ENCODE assay signal across 1 cellular context in the genomic region with DNA sequence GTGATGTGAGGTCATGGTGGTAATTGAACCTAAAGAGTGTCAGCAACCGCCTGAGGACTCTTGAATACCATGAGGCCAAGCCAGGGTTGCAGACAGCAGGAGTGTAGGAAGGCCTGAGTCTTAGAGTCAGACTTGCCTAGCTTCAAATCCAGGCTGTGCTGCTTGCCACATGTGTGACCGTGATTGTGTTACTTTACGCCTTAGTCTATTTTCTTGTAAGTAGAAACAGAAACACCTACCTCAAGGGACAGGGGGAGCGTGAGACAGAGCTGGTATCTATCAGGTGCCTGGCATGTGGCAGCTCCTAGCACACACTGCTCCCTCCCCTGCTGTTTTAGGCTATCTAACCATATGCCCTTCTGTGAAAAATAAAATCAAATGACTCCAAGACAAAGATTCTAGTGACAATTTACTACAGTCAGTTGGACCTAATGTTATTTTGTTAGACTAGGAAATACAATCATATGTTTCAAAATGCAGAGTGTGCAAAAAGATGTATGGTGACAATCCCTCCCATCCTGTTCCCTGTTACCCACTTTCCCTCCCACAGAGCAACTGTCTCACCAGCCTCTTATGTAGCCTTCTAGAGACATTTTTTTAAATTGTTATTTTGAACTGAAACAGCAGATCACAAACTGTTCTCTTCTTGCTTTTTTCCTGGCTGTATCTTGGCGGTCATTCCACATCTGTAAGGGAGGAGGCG.
TF ChIP-seq lines count a peak whose summit lies in the region.

No MANE protein-coding gene starts in this region.

TF ChIP-seq in HepG2, 621 proteins besides CTCF, POLR2A, EP300 and RAD21:
- TF ChIP-seq MAFK (conservative IDR thresholded peaks at IDR 0.05 in 1 of 2, IDR thresholded peaks at IDR 0.05 in 1 of 2; ENCODE audit: low read length in 2 of 2) (peak; percentile 57 to 68; a peak in 2 of 4 replicates), MAFF (IDR thresholded peaks at IDR 0.05; ENCODE audit: low read depth, low read length) (peak; percentile 55), SNAI1 (CRISPR knock-in tag; IDR thresholded peaks at IDR 0.05; ENCODE audit: borderline replicate concordance) (no peak)
- TF ChIP-seq, protein P1, sequence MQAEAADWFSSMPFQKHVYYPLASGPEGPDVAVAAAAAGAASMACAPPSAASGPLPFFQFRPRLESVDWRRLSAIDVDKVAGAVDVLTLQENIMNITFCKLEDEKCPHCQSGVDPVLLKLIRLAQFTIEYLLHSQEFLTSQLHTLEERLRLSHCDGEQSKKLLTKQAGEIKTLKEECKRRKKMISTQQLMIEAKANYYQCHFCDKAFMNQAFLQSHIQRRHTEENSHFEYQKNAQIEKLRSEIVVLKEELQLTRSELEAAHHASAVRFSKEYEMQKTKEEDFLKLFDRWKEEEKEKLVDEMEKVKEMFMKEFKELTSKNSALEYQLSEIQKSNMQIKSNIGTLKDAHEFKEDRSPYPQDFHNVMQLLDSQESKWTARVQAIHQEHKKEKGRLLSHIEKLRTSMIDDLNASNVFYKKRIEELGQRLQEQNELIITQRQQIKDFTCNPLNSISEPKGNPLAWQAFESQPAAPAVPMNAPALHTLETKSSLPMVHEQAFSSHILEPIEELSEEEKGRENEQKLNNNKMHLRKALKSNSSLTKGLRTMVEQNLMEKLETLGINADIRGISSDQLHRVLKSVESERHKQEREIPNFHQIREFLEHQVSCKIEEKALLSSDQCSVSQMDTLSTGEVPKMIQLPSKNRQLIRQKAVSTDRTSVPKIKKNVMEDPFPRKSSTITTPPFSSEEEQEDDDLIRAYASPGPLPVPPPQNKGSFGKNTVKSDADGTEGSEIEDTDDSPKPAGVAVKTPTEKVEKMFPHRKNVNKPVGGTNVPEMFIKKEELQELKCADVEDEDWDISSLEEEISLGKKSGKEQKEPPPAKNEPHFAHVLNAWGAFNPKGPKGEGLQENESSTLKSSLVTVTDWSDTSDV (CRISPR knock-in tag; IDR thresholded peaks at IDR 0.05) = no peak
